Comparison of ENCODE assay signal across 14 cellular contexts in the genomic region with DNA sequence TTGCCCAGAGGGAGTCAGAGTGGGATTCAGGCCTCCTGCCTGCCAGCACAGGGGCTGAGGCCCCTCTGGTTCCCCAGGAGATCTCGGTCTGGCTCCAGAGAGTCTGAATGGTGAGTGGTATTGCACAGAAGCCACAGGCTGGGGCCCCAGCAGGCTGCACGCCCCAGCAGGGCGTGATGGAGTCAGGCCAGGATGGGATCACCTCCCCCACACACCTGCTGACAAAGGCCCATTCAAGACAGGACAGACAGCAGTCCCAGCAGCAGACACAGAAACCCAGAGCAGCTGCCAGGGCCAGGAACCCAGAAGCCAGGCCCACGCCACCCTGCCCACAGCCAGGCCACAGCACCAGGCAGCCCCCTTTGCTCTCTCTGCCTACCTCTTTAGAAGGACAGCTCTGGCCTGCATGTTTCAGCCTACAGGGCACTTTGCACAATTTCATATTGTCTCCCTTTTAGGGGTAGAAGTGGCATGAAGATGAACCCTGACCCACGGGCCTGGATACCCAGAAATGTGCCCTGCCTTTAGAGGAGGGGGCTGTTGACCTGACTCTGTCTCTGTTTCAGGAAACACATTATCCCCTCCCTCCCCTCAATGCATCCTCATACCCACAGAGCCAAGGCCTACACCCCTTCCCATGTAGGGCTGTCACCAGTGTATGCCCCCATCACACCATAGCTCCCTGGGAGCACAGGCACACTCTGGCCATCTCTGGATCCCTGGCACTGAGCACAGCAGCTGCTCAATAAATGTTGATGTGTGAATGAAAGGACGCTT. TPM values are rescaled to one million over a fixed set of nuclear protein-coding genes. Genes with fewer than 3 reads are reported as not detected.
DNase-seq lines count a peak whose midpoint lies in the region; ATAC-seq and TF ChIP-seq lines count a peak whose summit lies in the region.
"Had no signal": no experiment of that assay in that cellular context is flagged by ENCODE, and none has a peak within 500 bp of the region (broad histone marks: within the 10 kb centered on the region; RNA-seq: fewer than 3 reads in every experiment).

No MANE protein-coding gene starts in this region.

- ATAC-seq in HG03520 (IDR thresholded peaks at IDR 0.05; ENCODE audit: unreplicated experiment) (no peak), GM19351 (IDR thresholded peaks at IDR 0.05; ENCODE audit: unreplicated experiment) (no peak)

- H3K27me3 Mint-ChIP-seq in nephron progenitor cell (ENCODE audit: low read depth, poor library complexity) = peaks cover 49% of the 10 kb centered on the region
- peaks cover 35% of the 10 kb centered on the region for H3K27me3 Mint-ChIP-seq in activated CD4-positive, alpha-beta memory T cell treated with anti-CD3 and anti-CD28 coated beads, Interleukin-2, amount 10 ng/mL, durations not matched to agents 7 days and 5 days

- CTCF ChIA-PET in activated CD4-positive, alpha-beta memory T cell treated with anti-CD3 and anti-CD28 coated beads, Interleukin-2, amount 10 ng/mL, durations not matched to agents 7 days and 5 days (lab: Charles Lee) = no interaction called here

- H3K4me1 Mint-ChIP-seq in nephron progenitor cell = peaks cover 90% of the 10 kb centered on the region
- peaks cover 25% of the 10 kb centered on the region for H3K4me1 Mint-ChIP-seq in activated CD4-positive, alpha-beta memory T cell treated with anti-CD3 and anti-CD28 coated beads, Interleukin-2, amount 10 ng/mL, durations not matched to agents 7 days and 5 days

- no peaks in the 10 kb centered on the region for H4K20me1 ChIP-seq in KMS-11 (ENCODE audit: insufficient read depth)

- H3K36me3 Mint-ChIP-seq in nephron progenitor cell (ENCODE audit: low read depth) = peaks cover 5% of the 10 kb centered on the region
- no peaks in the 10 kb centered on the region for H3K36me3 Mint-ChIP-seq in activated CD4-positive, alpha-beta memory T cell treated with anti-CD3 and anti-CD28 coated beads, Interleukin-2, amount 10 ng/mL, durations not matched to agents 7 days and 5 days (ENCODE audit: low read depth)
- H3K36me3 Mint-ChIP-seq: activated naive CD8-positive, alpha-beta T cell had no signal

- no peaks in the 10 kb centered on the region for H3K9me3 ChIP-seq in BE2C

- no peaks in the 10 kb centered on the region for H3K27me3 ChIP-seq in BE2C
- no peaks in the 10 kb centered on the region for H3K27me3 ChIP-seq in KMS-11 (ENCODE audit: insufficient read depth, low read depth)

- H3K4me3 Mint-ChIP-seq in nephron progenitor cell = peak overlapping the region; percentile 23
- H3K4me3 Mint-ChIP-seq in activated CD4-positive, alpha-beta memory T cell treated with anti-CD3 and anti-CD28 coated beads, Interleukin-2, amount 10 ng/mL, durations not matched to agents 7 days and 5 days = no peak overlapping the region
- H3K4me3 Mint-ChIP-seq: activated B cell treated with CpG ODN at 0.5 μM for 24 hours; activated naive CD8-positive, alpha-beta T cell; CD4-positive, CD25-positive, alpha-beta regulatory T cell had no signal

- peak; percentile 92 for DNase-seq in BE2C
- peak; percentile 26 for DNase-seq in astrocyte of the hippocampus (ENCODE audit: low read depth, low spot score)
- no peak for DNase-seq in nephron progenitor cell
- DNase-seq in activated CD4-positive, alpha-beta memory T cell treated with anti-CD3 and anti-CD28 coated beads, Interleukin-2, amount 10 ng/mL, durations not matched to agents 7 days and 5 days = no peak
- DNase-seq in ACHN = no peak
- DNase-seq: activated B cell treated with CpG ODN at 0.5 μM for 24 hours; CD4-positive, CD25-positive, alpha-beta regulatory T cell had no signal

- no peaks in the 10 kb centered on the region for H3K9me3 Mint-ChIP-seq in nephron progenitor cell
- H3K9me3 Mint-ChIP-seq in activated CD4-positive, alpha-beta memory T cell treated with anti-CD3 and anti-CD28 coated beads, Interleukin-2, amount 10 ng/mL, durations not matched to agents 7 days and 5 days = no peaks in the 10 kb centered on the region
- H3K9me3 Mint-ChIP-seq: activated B cell treated with CpG ODN at 0.5 μM for 24 hours had no signal

- POLR2A ChIA-PET in activated CD4-positive, alpha-beta memory T cell treated with anti-CD3 and anti-CD28 coated beads, Interleukin-2, amount 10 ng/mL, durations not matched to agents 7 days and 5 days (lab: Charles Lee) = no interaction called here

- H3K4me2 ChIP-seq in KMS-11 = peak overlapping the region; percentile 39

- H3K27ac ChIP-seq in KMS-11 = peak overlapping the region; percentile 48; the same call in 1 of the 2 replicates

- peak overlapping the region; percentile 52 for H2AFZ ChIP-seq in KMS-11 (ENCODE audit: low read depth)

- no peaks in the 10 kb centered on the region for H3K79me2 ChIP-seq in KMS-11 (ENCODE audit: insufficient read depth, low read depth)

- no peak overlapping the region for H3K9ac ChIP-seq in KMS-11

- H3K4me1 ChIP-seq in BE2C = peaks cover 51% of the 10 kb centered on the region
- H3K4me1 ChIP-seq in KMS-11 (ENCODE audit: low read depth, poor library complexity, severe bottlenecking) = peaks cover 24% of the 10 kb centered on the region

- H3K4me3 ChIP-seq in BE2C (ENCODE audit: low read depth, low read length) (no peak overlapping the region; the same call in 1 of the 2 replicates), KMS-11 (IDR thresholded peaks at IDR 0.05; ENCODE audit: insufficient read depth, low read depth, low read length) (no peak overlapping the region)

- H3K27ac Mint-ChIP-seq in nephron progenitor cell = peak overlapping the region; percentile 63
- no peak overlapping the region for H3K27ac Mint-ChIP-seq in activated CD4-positive, alpha-beta memory T cell treated with anti-CD3 and anti-CD28 coated beads, Interleukin-2, amount 10 ng/mL, durations not matched to agents 7 days and 5 days
- H3K27ac Mint-ChIP-seq: activated B cell treated with CpG ODN at 0.5 μM for 24 hours; activated naive CD8-positive, alpha-beta T cell; CD4-positive, CD25-positive, alpha-beta regulatory T cell had no signal

- peaks cover 14% of the 10 kb centered on the region for H3K36me3 ChIP-seq in BE2C
- H3K36me3 ChIP-seq in KMS-11 (ENCODE audit: insufficient read depth) = no peaks in the 10 kb centered on the region

- in situ Hi-C loops in ACHN (cut with HindIII; ENCODE audit: low pct_ligation_motif_present, low pct_unique_long_range_greater_than_20kb, low sequenced_read_pairs) = no loop called here

- no peak for TF ChIP-seq CTCF in BE2C (IDR thresholded peaks at IDR 0.05; ENCODE audit: low read depth, low read length)
- TF ChIP-seq CTCF in KMS-11 (conservative IDR thresholded peaks at IDR 0.05; ENCODE audit: low read depth, low read length) = no peak
- no peak for TF ChIP-seq CTCF in nephron progenitor cell (IDR thresholded peaks at IDR 0.05)

RNA-seq across cellular contexts. Expression of gene FXYD6, which starts 6.1 kb away (rescaled TPM):
- 242 TPM for polyA plus RNA-seq in BE2C (2012; ENCODE audit: insufficient read depth, insufficient read length, low read depth)
- total RNA-seq in activated CD4-positive, alpha-beta memory T cell treated with anti-CD3 and anti-CD28 coated beads, Interleukin-2, amount 10 ng/mL, durations not matched to agents 7 days and 5 days = not detected
- total RNA-seq: activated B cell treated with CpG ODN at 0.5 μM for 24 hours; CD4-positive, CD25-positive, alpha-beta regulatory T cell had no signal
- polyA plus RNA-seq: CD4-positive, CD25-positive, alpha-beta regulatory T cell had no signal

RNA-seq across cellular contexts. Expression of gene FXYD2, which starts 45.8 kb away (rescaled TPM):
- polyA plus RNA-seq in BE2C (2012; ENCODE audit: insufficient read depth, insufficient read length, low read depth) = 0.77 TPM
- under 1 TPM; 0.33 to 0.48 TPM for total RNA-seq in activated CD4-positive, alpha-beta memory T cell treated with anti-CD3 and anti-CD28 coated beads, Interleukin-2, amount 10 ng/mL, durations not matched to agents 7 days and 5 days
- total RNA-seq: LHCN-M2, RPMI7951 had no signal

RNA-seq across cellular contexts. Expression of gene TMPRSS13, which starts 58.8 kb away (rescaled TPM):
- not detected for polyA plus RNA-seq in BE2C (2012; ENCODE audit: insufficient read depth, insufficient read length, low read depth)
- 1 to 10 TPM; 1.9 to 2.2 TPM for total RNA-seq in activated CD4-positive, alpha-beta memory T cell treated with anti-CD3 and anti-CD28 coated beads, Interleukin-2, amount 10 ng/mL, durations not matched to agents 7 days and 5 days
- total RNA-seq: LHCN-M2, pulmonary artery endothelial cell, RPMI7951 had no signal

Comparison
In these comparisons a context has a peak if more than half of its experiments do, and no peak if none do; other contexts are left out.
1. DNase-seq: peak in BE2C (single experiment) and astrocyte of the hippocampus (single experiment); none in nephron progenitor cell (single experiment), activated CD4-positive, alpha-beta memory T cell treated with anti-CD3 and anti-CD28 coated beads, Interleukin-2, amount 10 ng/mL, durations not matched to agents 7 days and 5 days (single experiment) and ACHN (single experiment).